In the genomic region with DNA sequence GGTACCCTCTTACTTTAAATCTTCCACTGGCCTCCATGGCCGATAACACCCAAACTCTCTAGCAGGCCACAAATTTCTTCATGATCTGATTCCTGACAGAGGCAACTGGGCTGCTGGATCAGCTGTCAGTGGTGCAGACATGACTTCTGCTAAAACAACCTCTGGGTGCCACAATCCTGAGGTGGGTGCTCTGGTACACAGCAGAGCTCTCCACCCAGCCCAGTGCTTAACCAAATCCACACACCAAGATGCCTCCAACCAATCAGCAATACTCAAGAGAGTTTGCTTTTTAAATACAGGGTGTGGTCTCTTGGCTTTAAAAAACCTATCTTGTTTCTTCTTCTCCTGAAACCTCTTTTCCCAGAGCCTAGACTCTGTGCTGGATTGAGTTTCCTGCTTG, we compare ENCODE assay signal across 19 cellular contexts.
"Had no signal": no experiment of that assay in that cellular context is flagged by ENCODE, and none has a peak within 500 bp of the region (broad histone marks: within the 10 kb centered on the region; RNA-seq: fewer than 3 reads in every experiment).

No MANE protein-coding gene starts in this region.

- H3K9me3 Mint-ChIP-seq: activated CD4-positive, alpha-beta T cell treated with anti-CD3 and anti-CD28 coated beads, Interleukin-2, amount 10 ng/mL, durations not matched to agents 7 days and 5 days; activated naive CD4-positive, alpha-beta T cell treated with anti-CD3 and anti-CD28 coated beads, Interleukin-2, amount 50 U/mL, for 72 hours; activated T-helper 17 cell treated with anti-CD3 and anti-CD28 coated beads, Interleukin-2, amount 50 U/mL, for 72 hours; type B pancreatic cell had no signal

- H3K27ac Mint-ChIP-seq: activated CD4-positive, alpha-beta T cell treated with anti-CD3 and anti-CD28 coated beads, Interleukin-2, amount 10 ng/mL, durations not matched to agents 7 days and 5 days; activated CD8-positive, alpha-beta T cell treated with anti-CD3 and anti-CD28 coated beads, Interleukin-2, amount 10 ng/mL, durations not matched to agents 7 days and 5 days; activated naive CD4-positive, alpha-beta T cell treated with anti-CD3 and anti-CD28 coated beads, Interleukin-2, amount 50 U/mL, for 72 hours; activated T-helper 17 cell treated with anti-CD3 and anti-CD28 coated beads, Interleukin-2, amount 50 U/mL, for 72 hours; type B pancreatic cell had no signal

- H3K27me3 Mint-ChIP-seq: type B pancreatic cell had no signal

- H3K27me3 ChIP-seq: vagina had no signal

- H3K4me1 ChIP-seq: vagina had no signal

- H3K9me3 ChIP-seq: thoracic aorta, vagina had no signal

- H3K4me3 Mint-ChIP-seq: activated CD4-positive, alpha-beta T cell treated with anti-CD3 and anti-CD28 coated beads, Interleukin-2, amount 10 ng/mL, durations not matched to agents 7 days and 5 days; activated CD8-positive, alpha-beta T cell treated with anti-CD3 and anti-CD28 coated beads, Interleukin-2, amount 10 ng/mL, durations not matched to agents 7 days and 5 days; activated T-helper 17 cell treated with anti-CD3 and anti-CD28 coated beads, Interleukin-2, amount 50 U/mL, for 72 hours; brain; type B pancreatic cell had no signal

- H3K36me3 ChIP-seq: thoracic aorta, vagina had no signal

- H3K4me2 ChIP-seq: smooth muscle cell had no signal

- H3K27ac ChIP-seq: epithelial cell of prostate, thoracic aorta, vagina, VCaP had no signal

- H3K36me3 Mint-ChIP-seq: activated naive CD4-positive, alpha-beta T cell treated with anti-CD3 and anti-CD28 coated beads, Interleukin-2, amount 50 U/mL, for 72 hours; brain; type B pancreatic cell had no signal

- H3K4me3 ChIP-seq: smooth muscle cell, thoracic aorta, vagina had no signal

- DNase-seq: activated CD4-positive, alpha-beta T cell treated with anti-CD3 and anti-CD28 coated beads, Interleukin-2, amount 10 ng/mL, durations not matched to agents 7 days and 5 days; activated CD4-positive, CD25-positive, alpha-beta regulatory T cell treated with anti-CD3 and anti-CD28 coated beads, Interleukin-2, amount 50 U/mL, for 72 hours; activated CD8-positive, alpha-beta T cell treated with anti-CD3 and anti-CD28 coated beads, Interleukin-2, amount 10 ng/mL, durations not matched to agents 7 days and 5 days; aorta; left colon; mesenchymal stem cell; nucleus accumbens; stimulated activated CD4-positive, alpha-beta T cell treated with anti-CD3 and anti-CD28 coated beads, Interleukin-15, amount 100 ng/mL, for 24 hours; stimulated activated CD8-positive, alpha-beta memory T cell treated with anti-CD3 and anti-CD28 coated beads, Interleukin-4, amount 100 ng/mL, for 48 hours; stimulated activated naive CD4-positive, alpha-beta T cell treated with Interleukin-2 at 50 U/mL for 16 hours had no signal
